ENCODE assay signal across 26 cellular contexts in the genomic region with DNA sequence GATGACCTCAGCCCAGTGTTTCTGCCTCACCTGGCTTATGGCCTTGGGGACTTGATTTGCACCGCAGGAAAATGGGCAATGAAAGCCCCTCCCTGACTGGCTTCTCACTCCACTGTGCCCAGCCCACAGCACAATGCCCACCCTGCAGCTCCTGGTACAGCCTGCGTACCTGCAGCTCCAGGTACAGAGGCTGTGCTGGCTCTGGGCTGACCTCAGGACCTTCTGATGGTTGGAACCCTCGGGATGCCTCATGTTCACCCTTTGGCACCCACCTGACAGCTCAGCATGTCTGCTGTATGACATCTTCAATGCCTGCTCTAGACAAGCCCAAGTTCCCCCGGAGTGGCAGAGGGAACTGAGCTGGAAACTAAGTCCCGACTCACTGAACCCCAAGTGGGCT.
"Had no signal": no experiment of that assay in that cellular context is flagged by ENCODE, and none has a peak within 500 bp of the region (broad histone marks: within the 10 kb centered on the region; RNA-seq: fewer than 3 reads in every experiment).

No MANE protein-coding gene starts in this region.

- H3K4me3 ChIP-seq: ascending aorta had no signal

- DNase-seq: activated B cell treated with CpG ODN at 0.5 μM for 24 hours; activated CD4-positive, alpha-beta memory T cell treated with anti-CD3 and anti-CD28 coated beads for 36 hours; activated CD4-positive, alpha-beta T cell treated with anti-CD3 and anti-CD28 coated beads for 4 hours; activated CD4-positive, alpha-beta T cell treated with anti-CD3 and anti-CD28 coated beads, Interleukin-2, amount 10 ng/mL, durations not matched to agents 24 days and 14 days; activated CD4-positive, alpha-beta T cell treated with anti-CD3 and anti-CD28 coated beads, Interleukin-2, amount 50 U/mL, for 1 hour; activated CD4-positive, alpha-beta T cell treated with anti-CD3 and anti-CD28 coated beads, Interleukin-2, amount 50 U/mL, for 4 hours; activated CD4-positive, CD25-positive, alpha-beta regulatory T cell treated with anti-CD3 and anti-CD28 coated beads, Interleukin-2, amount 50 U/mL, for 72 hours; activated CD8-positive, alpha-beta memory T cell treated with anti-CD3 and anti-CD28 coated beads, Interleukin-2, amount 10 ng/mL, durations not matched to agents 7 days and 5 days; activated CD8-positive, alpha-beta memory T cell treated with anti-CD3 and anti-CD28 coated beads, Interleukin-2, amount 50 U/mL, for 48 hours; activated CD8-positive, alpha-beta T cell treated with anti-CD3 and anti-CD28 coated beads for 36 hours; activated effector memory CD4-positive, alpha-beta T cell treated with Interleukin-2 at 50 U/mL for 16 hours; activated gamma-delta T cell; activated naive CD4-positive, alpha-beta T cell treated with anti-CD3 and anti-CD28 coated beads, Interleukin-2, amount 10 ng/mL, durations not matched to agents 7 days and 5 days; activated naive CD4-positive, alpha-beta T cell treated with Interleukin-2 at 50 U/mL for 16 hours; activated naive CD8-positive, alpha-beta T cell treated with anti-CD3 and anti-CD28 coated beads, Interleukin-2, amount 10 ng/mL, durations not matched to agents 7 days and 5 days; activated naive CD8-positive, alpha-beta T cell treated with anti-CD3 and anti-CD28 coated beads, Interleukin-2, amount 50 U/mL, for 24 hours; activated T-cell treated with anti-CD3 and anti-CD28 coated beads, Interleukin-2, amount 50 U/mL, for 24 hours; activated T-cell treated with anti-CD3 and anti-CD28 coated beads, Interleukin-2, amount 50 U/mL, for 48 hours; amygdala; central memory CD4-positive, alpha-beta T cell; SW 1271; T-helper 1 cell; T-helper 2 cell; T-helper 9 cell had no signal

- H3K36me3 ChIP-seq: ascending aorta had no signal

- H3K27ac ChIP-seq: ascending aorta had no signal

- ATAC-seq: activated CD8-positive, alpha-beta memory T cell treated with anti-CD3 and anti-CD28 coated beads, Interleukin-2, amount 10 ng/mL, durations not matched to agents 7 days and 5 days; activated CD8-positive, alpha-beta T cell treated with anti-CD3 and anti-CD28 coated beads for 36 hours had no signal

- H3K9me3 ChIP-seq: ascending aorta had no signal

- H3K4me1 ChIP-seq: ascending aorta had no signal

- H3K27me3 ChIP-seq: ascending aorta had no signal

- FAIRE-seq: TTC549 had no signal
